Comparison of ENCODE assay signal across 9 cellular contexts in genomic region chr6:127547215-127547614, GRCh38. TPM values are rescaled to one million over a fixed set of nuclear protein-coding genes. Genes with fewer than 3 reads are reported as not detected.
DNase-seq lines count a peak whose midpoint lies in the region; ATAC-seq and TF ChIP-seq lines count a peak whose summit lies in the region.
"Had no signal": no experiment of that assay in that cellular context is flagged by ENCODE, and none has a peak within 500 bp of the region (broad histone marks: within the 10 kb centered on the region; RNA-seq: fewer than 3 reads in every experiment).

No MANE protein-coding gene starts in this region.

- no peak overlapping the region for H3K4me3 Mint-ChIP-seq in activated naive CD4-positive, alpha-beta T cell treated with anti-CD3 and anti-CD28 coated beads for 36 hours
- no peak overlapping the region for H3K4me3 Mint-ChIP-seq in osteocyte (ENCODE audit: unreplicated experiment)

- H3K36me3 Mint-ChIP-seq in activated naive CD4-positive, alpha-beta T cell treated with anti-CD3 and anti-CD28 coated beads for 36 hours (ENCODE audit: low read depth): no peaks in the 10 kb centered on the region
- H3K36me3 Mint-ChIP-seq in osteocyte (ENCODE audit: unreplicated experiment): no peaks in the 10 kb centered on the region

- DNase-seq in DMS53 (lab: John Stamatoyannopoulos, UW) (peak; percentile 29), DMS53 treated with DMSO at 0.1 percent for 48 hours (lab: John Stamatoyannopoulos, UW; ENCODE audit: unreplicated experiment) (no peak), osteocyte (ENCODE audit: extremely low spot score, unreplicated experiment) (no peak), SW 1271 (lab: John Stamatoyannopoulos, UW) (no peak)
- peak; percentile 49 for DNase-seq in activated naive CD4-positive, alpha-beta T cell treated with anti-CD3 and anti-CD28 coated beads for 36 hours

- H3K4me1 Mint-ChIP-seq in activated naive CD4-positive, alpha-beta T cell treated with anti-CD3 and anti-CD28 coated beads for 36 hours (ENCODE audit: low read depth): peaks cover 2% of the 10 kb centered on the region
- peaks cover 11% of the 10 kb centered on the region for H3K4me1 Mint-ChIP-seq in osteocyte (ENCODE audit: unreplicated experiment)

- CTCF ChIA-PET in activated naive CD4-positive, alpha-beta T cell treated with anti-CD3 and anti-CD28 coated beads for 36 hours (lab: Charles Lee): interaction anchor here (0.7 to 2.1 kb wide), 5 partner anchors 9 to 257 kb away, joined by 3 to 5 read pairs (median 3); no protein-coding TSS in a partner anchor

- no peaks in the 10 kb centered on the region for H3K9me3 Mint-ChIP-seq in activated naive CD4-positive, alpha-beta T cell treated with anti-CD3 and anti-CD28 coated beads for 36 hours
- no peaks in the 10 kb centered on the region for H3K9me3 Mint-ChIP-seq in osteocyte (ENCODE audit: unreplicated experiment)

- ATAC-seq in HG03159 (IDR thresholded peaks at IDR 0.05; ENCODE audit: unreplicated experiment) (peak; percentile 70), HG03342 (IDR thresholded peaks at IDR 0.05; ENCODE audit: unreplicated experiment) (no peak), esophagus mucosa (no peak)

- no peak overlapping the region for H3K27ac Mint-ChIP-seq in activated naive CD4-positive, alpha-beta T cell treated with anti-CD3 and anti-CD28 coated beads for 36 hours
- H3K27ac Mint-ChIP-seq in osteocyte (ENCODE audit: unreplicated experiment): no peak overlapping the region

- peaks cover 10% of the 10 kb centered on the region for H3K27me3 Mint-ChIP-seq in activated naive CD4-positive, alpha-beta T cell treated with anti-CD3 and anti-CD28 coated beads for 36 hours (ENCODE audit: low read depth)
- H3K27me3 Mint-ChIP-seq in osteocyte (ENCODE audit: unreplicated experiment): peaks cover 19% of the 10 kb centered on the region

- TF ChIP-seq CTCF in osteocyte (IDR thresholded peaks at IDR 0.05): peak; percentile 28

- intact Hi-C loops in activated naive CD4-positive, alpha-beta T cell treated with anti-CD3 and anti-CD28 coated beads for 36 hours (cut with micrococcal nuclease): loop anchor here (10.0 kb wide), 1 partner anchor 742 kb away; no protein-coding TSS in a partner anchor

RNA-seq across cellular contexts. Expression of gene C6orf58, which starts 29.8 kb away (rescaled TPM):
- not detected for total RNA-seq in activated naive CD4-positive, alpha-beta T cell treated with anti-CD3 and anti-CD28 coated beads for 36 hours
- total RNA-seq in osteocyte (0.73 TPM in 1 of 2 replicates, not detected in the other), esophagus mucosa (not detected)
- total RNA-seq: lung had no signal

Comparison
In these comparisons a context has a peak if more than half of its experiments do, and no peak if none do; other contexts are left out.
1. DNase-seq: peak in DMS53 (single experiment) and activated naive CD4-positive, alpha-beta T cell treated with anti-CD3 and anti-CD28 coated beads for 36 hours (single experiment); none in DMS53 treated with DMSO at 0.1 percent for 48 hours (single experiment), osteocyte (single experiment) and SW 1271 (0 of 2).